Comparison of ENCODE assay signal across 8 cellular contexts in genomic region chr2:201308914-201309313, GRCh38.
"Had no signal": no experiment of that assay in that cellular context is flagged by ENCODE, and none has a peak within 500 bp of the region (broad histone marks: within the 10 kb centered on the region; RNA-seq: fewer than 3 reads in every experiment).

No MANE protein-coding gene starts in this region.

- H3K4me3 ChIP-seq: GM12878 had no signal

- FAIRE-seq: G401.6, GM12878, GM12891, GM12892, GM18507, GM19239 had no signal

- ATAC-seq: GM12878 had no signal

- DNase-seq: GDM1, GF-D8 had no signal
